ENCODE assay signal across 10 cellular contexts in the genomic region with DNA sequence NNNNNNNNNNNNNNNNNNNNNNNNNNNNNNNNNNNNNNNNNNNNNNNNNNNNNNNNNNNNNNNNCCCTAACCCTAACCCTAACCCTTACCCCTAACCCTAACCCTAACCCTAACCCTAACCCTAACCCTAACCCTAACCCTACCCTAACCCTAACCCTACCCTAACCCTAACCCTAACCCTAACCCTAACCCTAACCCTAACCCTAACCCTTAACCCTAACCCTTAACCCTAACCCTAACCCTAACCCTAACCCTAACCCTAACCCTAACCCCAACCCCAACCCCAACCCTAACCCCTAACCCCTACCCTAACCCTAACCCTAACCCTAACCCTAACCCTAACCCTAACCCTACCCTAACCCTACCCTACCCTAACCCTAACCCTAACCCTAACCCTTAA. TPM values are rescaled to one million over a fixed set of nuclear protein-coding genes. Genes with fewer than 3 reads are reported as not detected.
A peak's percentile ranks its signal among the peaks of the same experiment; 100 is the strongest.
DNase-seq lines count a peak whose midpoint lies in the region; FAIRE-seq and TF ChIP-seq lines count a peak whose summit lies in the region.
"Not testable (repeated sequence)": the region's sequence is repeated elsewhere in the genome, so short reads cannot be mapped to it uniquely, and the experiment has no call there.
"Had no signal": no experiment of that assay in that cellular context is flagged by ENCODE, and none has a peak within 500 bp of the region (broad histone marks: within the 10 kb centered on the region; RNA-seq: fewer than 3 reads in every experiment).

No MANE protein-coding gene starts in this region.

- not testable (repeated sequence) for H2BK5ac ChIP-seq in H1 (ENCODE audit: low read depth, low read length)

- H3K4me3 ChIP-seq in adipocyte (ENCODE audit: low read length); H1 (ENCODE audit: extremely low read depth in 1 of 4, insufficient read depth in 2 of 4, low read depth in 3 of 4, low read length in 4 of 4); liver (ENCODE audit: low read depth in 1 of 3, low read length in 3 of 3): not testable (repeated sequence)

- not testable (repeated sequence) for H2AFZ ChIP-seq in H1 (ENCODE audit: low read length)

- not testable (repeated sequence) for H4K20me1 ChIP-seq in H1 (replicated peaks in 1 of 2; ENCODE audit: control insufficient read depth in 1 of 2, insufficient read depth in 2 of 2, low read length in 2 of 2)

- not testable (repeated sequence) for H3K36me3 Mint-ChIP-seq in activated CD4-positive, alpha-beta T cell treated with anti-CD3 and anti-CD28 coated beads, Interleukin-2, amount 10 ng/mL, durations not matched to agents 24 days and 14 days (ENCODE audit: low read depth)

- CTCF ChIA-PET in H1 (lab: Charles Lee; ENCODE audit: partially characterized antibody), result not testable (repeated sequence)

- H2BK120ac ChIP-seq in H1 (replicated peaks; ENCODE audit: low read depth, low read length), result not testable (repeated sequence)

- not testable (repeated sequence) for H3K14ac ChIP-seq in H1 (ENCODE audit: insufficient read length)

- not testable (repeated sequence) for H3K79me1 ChIP-seq in H1 (ENCODE audit: low read depth, low read length)

- H3K4me1 Mint-ChIP-seq in activated CD4-positive, alpha-beta T cell treated with anti-CD3 and anti-CD28 coated beads, Interleukin-2, amount 10 ng/mL, durations not matched to agents 24 days and 14 days, result not testable (repeated sequence)

- not testable (repeated sequence) for H3K36me3 ChIP-seq in adipocyte (ENCODE audit: control insufficient read depth, insufficient read depth, low read length, severe bottlenecking); H1 (ENCODE audit: control insufficient read depth in 2 of 4, insufficient read depth in 4 of 4, low read length in 3 of 4); liver (ENCODE audit: control insufficient read depth in 4 of 4, insufficient read depth in 3 of 4, low read depth in 1 of 4, low read length in 3 of 4)

- not testable (repeated sequence) for H2AK5ac ChIP-seq in H1 (ENCODE audit: low read depth, low read length)

- not testable (repeated sequence) for H3K4me3 Mint-ChIP-seq in activated CD4-positive, alpha-beta T cell treated with anti-CD3 and anti-CD28 coated beads, Interleukin-2, amount 10 ng/mL, durations not matched to agents 24 days and 14 days

- H3K27me3 ChIP-seq in adipocyte (replicated peaks; ENCODE audit: control insufficient read depth, insufficient read depth, low read length); H1 (replicated peaks in 1 of 4; ENCODE audit: control insufficient read depth in 3 of 4, extremely low read depth in 1 of 4, insufficient read depth in 3 of 4, low read length in 3 of 4); liver (ENCODE audit: control insufficient read depth in 4 of 4, insufficient read depth in 4 of 4, low read length in 3 of 4): not testable (repeated sequence)

- not testable (repeated sequence) for H2BK15ac ChIP-seq in H1 (ENCODE audit: low read length)

- H3K56ac ChIP-seq in H1 (replicated peaks; ENCODE audit: insufficient read length, low read depth, low read length), result not testable (repeated sequence)

- H3K9me3 ChIP-seq in adipocyte (ENCODE audit: control insufficient read depth, low read length); H1 (ENCODE audit: insufficient read depth in 2 of 2, low read depth in 1 of 2, low read length in 1 of 2); liver (ENCODE audit: control insufficient read depth in 4 of 4, low read length in 3 of 4): not testable (repeated sequence)

- not testable (repeated sequence) for H3K4ac ChIP-seq in H1 (replicated peaks; ENCODE audit: insufficient read length, low read depth, low read length)

- not testable (repeated sequence) for H3K9me3 Mint-ChIP-seq in activated CD4-positive, alpha-beta T cell treated with anti-CD3 and anti-CD28 coated beads, Interleukin-2, amount 10 ng/mL, durations not matched to agents 24 days and 14 days

- POLR2A ChIA-PET in H1 (lab: Charles Lee; ENCODE audit: partially characterized antibody), result not testable (repeated sequence)

- not testable (repeated sequence) for TF ChIP-seq RAD21 in H1 (IDR thresholded peaks at IDR 0.05 in 1 of 2, conservative IDR thresholded peaks at IDR 0.05 in 1 of 2; ENCODE audit: low read depth in 2 of 2, low read length in 2 of 2); liver (IDR thresholded peaks at IDR 0.05)

- H2BK12ac ChIP-seq in H1 (ENCODE audit: low read depth, low read length), result not testable (repeated sequence)

- intact Hi-C loops in activated CD4-positive, alpha-beta T cell treated with anti-CD3 and anti-CD28 coated beads, Interleukin-2, amount 10 ng/mL, durations not matched to agents 24 days and 14 days (cut with micrococcal nuclease), result not testable (repeated sequence)

- H4K91ac ChIP-seq in H1 (replicated peaks; ENCODE audit: insufficient read length, low read length), result not testable (repeated sequence)

- not testable (repeated sequence) for H3K9ac ChIP-seq in adipocyte (ENCODE audit: low read length); H1 (replicated peaks in 1 of 4; ENCODE audit: extremely low read depth in 1 of 4, low read depth in 3 of 4, low read length in 3 of 4); liver (ENCODE audit: low read depth in 1 of 2, low read length in 2 of 2)

- not testable (repeated sequence) for TF ChIP-seq CTCF in H1 (IDR thresholded peaks at IDR 0.05; ENCODE audit: control extremely low read depth in 1 of 3, insufficient read depth in 1 of 3, low read depth in 1 of 3, low read length in 3 of 3); liver (IDR thresholded peaks at IDR 0.05; ENCODE audit: low read depth, low read length, missing input control)

- FAIRE-seq in H1 (lab: Jason Lieb, UNC), result not testable (repeated sequence)

- DNase-seq in Ammon's horn (ENCODE audit: low spot score), result peak; percentile 0
- DNase-seq in KBM-7, result peak; percentile 0
- DNase-seq in NAMALWA (ENCODE audit: low spot score), result peak; percentile 20
- peak; percentile 57 for DNase-seq in activated CD4-positive, alpha-beta T cell treated with anti-CD3 and anti-CD28 coated beads, Interleukin-2, amount 10 ng/mL, durations not matched to agents 24 days and 14 days
- peak; percentile 10 for DNase-seq in adipocyte (ENCODE audit: low read depth)
- DNase-seq in H1 (ENCODE audit: low read depth in 1 of 2, low spot score in 2 of 2), result not testable (repeated sequence)

- H3K4me2 ChIP-seq in H1 (ENCODE audit: insufficient read depth in 1 of 2, low read depth in 2 of 2, low read length in 2 of 2), result not testable (repeated sequence)

- not testable (repeated sequence) for H3K27ac ChIP-seq in H1 (ENCODE audit: low read depth, low read length); liver (ENCODE audit: low read depth in 1 of 2, low read length in 2 of 2)

- not testable (repeated sequence) for H3K27ac Mint-ChIP-seq in activated CD4-positive, alpha-beta T cell treated with anti-CD3 and anti-CD28 coated beads, Interleukin-2, amount 10 ng/mL, durations not matched to agents 24 days and 14 days

- H3K4me1 ChIP-seq in adipocyte (ENCODE audit: control insufficient read depth, insufficient read depth, low read length); H1 (replicated peaks in 1 of 4; ENCODE audit: control insufficient read depth in 3 of 4, insufficient read depth in 4 of 4, low read length in 3 of 4); liver (ENCODE audit: control insufficient read depth in 4 of 4, insufficient read depth in 4 of 4, low read length in 3 of 4): not testable (repeated sequence)

- in situ Hi-C loops in KBM-7 (cut with MboI; ENCODE audit: low pct_unique_long_range_greater_than_20kb, low sequenced_read_pairs), result not testable (repeated sequence)

- H3K27me3 Mint-ChIP-seq in activated CD4-positive, alpha-beta T cell treated with anti-CD3 and anti-CD28 coated beads, Interleukin-2, amount 10 ng/mL, durations not matched to agents 24 days and 14 days, result not testable (repeated sequence)

- not testable (repeated sequence) for H3K18ac ChIP-seq in H1 (ENCODE audit: extremely low read depth, low read length)

- not testable (repeated sequence) for TF ChIP-seq EP300 in H1 (IDR thresholded peaks at IDR 0.05; ENCODE audit: borderline replicate concordance in 1 of 2, low read depth in 2 of 2, low read length in 2 of 2)

- H3K79me2 ChIP-seq in H1 (ENCODE audit: control insufficient read depth in 1 of 2, insufficient read depth in 2 of 2, low read length in 2 of 2), result not testable (repeated sequence)

- H4K5ac ChIP-seq in H1 (ENCODE audit: insufficient read length, low read depth, low read length), result not testable (repeated sequence)

- H2BK20ac ChIP-seq in H1 (ENCODE audit: low read length), result not testable (repeated sequence)

- H3K23me2 ChIP-seq in H1 (ENCODE audit: low read depth, low read length), result not testable (repeated sequence)

- TF ChIP-seq POLR2A in H1 (IDR thresholded peaks at IDR 0.05; ENCODE audit: control extremely low read depth in 1 of 2, low read depth in 2 of 2, low read length in 2 of 2), result not testable (repeated sequence)

- H4K8ac ChIP-seq in H1 (ENCODE audit: extremely low read depth, insufficient read depth, low read length), result peak overlapping the region; percentile 79; the same call in 1 of the 2 replicates

- H3K23ac ChIP-seq in H1 (ENCODE audit: insufficient read length), result not testable (repeated sequence)

TF ChIP-seq in H1, 55 proteins besides CTCF, POLR2A, EP300 and RAD21:
- peak; percentile 21; the same call in 1 of the 2 replicates for TF ChIP-seq CEBPB (IDR thresholded peaks at IDR 0.05; ENCODE audit: low read depth, low read length)

TF ChIP-seq in liver, 16 proteins besides CTCF, POLR2A, EP300 and RAD21:
- TF ChIP-seq NR2F2 (IDR thresholded peaks at IDR 0.05), result peak; percentile 46

RNA-seq across cellular contexts. Expression of gene TUBB8B, which starts 39.5 kb away (rescaled TPM):
- not detected in 2 replicates for total RNA-seq in activated CD4-positive, alpha-beta T cell treated with anti-CD3 and anti-CD28 coated beads, Interleukin-2, amount 10 ng/mL, durations not matched to agents 24 days and 14 days
- total RNA-seq in H1 (2021; fragmentation: NEBNext Ultra II Directional; extraction: Animal tissue kit (Norgen Biotek cat#: 25700)), result 0.36 and 0.60 TPM in 2 replicates
- polyA plus RNA-seq in H1 (2011; rRNA removed), result 1.3 TPM in 2 replicates
- polyA plus RNA-seq in H1 (2011; cell fraction: cytosol; rRNA removed), result 1.3 TPM
- polyA plus RNA-seq in H1 (2011; cell fraction: nucleus; rRNA removed), result 4.6 TPM
- 0.59 to 0.66 TPM (median 0.63 TPM) in 4 replicates for polyA plus RNA-seq in H1 (2012, experiment 1 of 2)
- 0.25 TPM for polyA plus RNA-seq in H1 (2012, experiment 2 of 2)
- polyA plus RNA-seq in H1 (2013, experiment 1 of 2), result 0.49 TPM
- 0.48 TPM for polyA plus RNA-seq in H1 (2013, experiment 2 of 2)
- 0.20 and 1.0 TPM in 2 replicates for polyA minus RNA-seq in H1 (2011; rRNA and poly(A)+ RNA removed)
- polyA minus RNA-seq in H1 (2011; cell fraction: cytosol; rRNA and poly(A)+ RNA removed), result not detected
- 1.4 TPM for polyA minus RNA-seq in H1 (2011; cell fraction: nucleus; rRNA and poly(A)+ RNA removed)
- not detected for total RNA-seq in liver
- polyA plus RNA-seq in liver, result not detected
- total RNA-seq: CD4-positive, alpha-beta memory T cell; Daoy had no signal
- polyA plus RNA-seq: A549; CD4-positive, alpha-beta memory T cell had no signal
